Comparison of ENCODE assay signal across 21 cellular contexts in genomic region chr7:42167914-42168236, GRCh38.
"Had no signal": no experiment of that assay in that cellular context is flagged by ENCODE, and none has a peak within 500 bp of the region (broad histone marks: within the 10 kb centered on the region; RNA-seq: fewer than 3 reads in every experiment).

No MANE protein-coding gene starts in this region.

- H3K27ac ChIP-seq: body of pancreas, SJSA1 had no signal

- H3K4me1 ChIP-seq: body of pancreas, SJSA1 had no signal

- H3K27me3 ChIP-seq: body of pancreas, SJSA1 had no signal

- H3K9me3 ChIP-seq: body of pancreas, SJSA1 had no signal

- ATAC-seq: activated CD8-positive, alpha-beta T cell treated with anti-CD3 and anti-CD28 coated beads, Interleukin-2, amount 10 ng/mL, durations not matched to agents 7 days and 5 days; body of pancreas; WTC11 had no signal

- H3K36me3 ChIP-seq: SJSA1 had no signal

- H3K4me3 ChIP-seq: body of pancreas, SJSA1 had no signal

- DNase-seq: activated CD4-positive, alpha-beta T cell treated with anti-CD3 and anti-CD28 coated beads for 48 hours; activated CD4-positive, alpha-beta T cell treated with anti-CD3 and anti-CD28 coated beads, Interleukin-2, amount 50 U/mL, for 4 hours; activated CD4-positive, CD25-positive, alpha-beta regulatory T cell treated with anti-CD3 and anti-CD28 coated beads, Interleukin-2, amount 50 U/mL, for 72 hours; activated CD8-positive, alpha-beta T cell treated with anti-CD3 and anti-CD28 coated beads, Interleukin-2, amount 10 ng/mL, durations not matched to agents 7 days and 5 days; activated effector memory CD4-positive, alpha-beta T cell treated with Interleukin-2 at 50 U/mL for 16 hours; activated naive CD4-positive, alpha-beta T cell; activated T-cell treated with anti-CD3 and anti-CD28 coated beads, Interleukin-2, amount 50 U/mL, for 24 hours; aorta; body of pancreas; KG1; NCI-H1048; NCI-H146; NCI-H187 treated with DMSO at 0.1 percent for 48 hours; NCI-H2081 treated with DMSO at 0.1 percent for 48 hours; NCI-H446 treated with DMSO at 0.1 percent for 48 hours; NCI-H524 treated with DMSO at 0.1 percent for 48 hours; NCI-H82; NK-92 treated with Interleukin-12 subunit alpha and Interleukin-12 subunit beta, amount 100 ng/mL, for 24 hours; SHP77 had no signal
